In genomic region chrX:39144965-39145364, GRCh38 we compare ENCODE assay signal across 11 cellular contexts.
A peak's percentile ranks its signal among the peaks of the same experiment; 100 is the strongest.
DNase-seq lines count a peak whose midpoint lies in the region; ATAC-seq and TF ChIP-seq lines count a peak whose summit lies in the region.
"Had no signal": no experiment of that assay in that cellular context is flagged by ENCODE, and none has a peak within 500 bp of the region (broad histone marks: within the 10 kb centered on the region; RNA-seq: fewer than 3 reads in every experiment).

No MANE protein-coding gene starts in this region.

- peak overlapping the region; percentile 60 for H3K4me3 Mint-ChIP-seq in activated B cell treated with CpG ODN at 0.5 μM for 24 hours
- no peak overlapping the region for H3K4me3 Mint-ChIP-seq in activated T-cell treated with anti-CD3 and anti-CD28 coated beads, Interleukin-2, amount 50 U/mL, for 4 hours
- H3K4me3 Mint-ChIP-seq: CD8-positive, alpha-beta memory T cell had no signal

- DNase-seq in GM12865 (ENCODE audit: low read depth), result peak; percentile 51
- no peak for DNase-seq in activated B cell treated with CpG ODN at 0.5 μM for 24 hours
- no peak for DNase-seq in C1 segment of cervical spinal cord (lab: John Stamatoyannopoulos, UW)
- DNase-seq in NCI-H146 treated with DMSO at 0.1 percent for 48 hours (lab: John Stamatoyannopoulos, UW; ENCODE audit: unreplicated experiment), result no peak
- no peak for DNase-seq in activated T-cell treated with anti-CD3 and anti-CD28 coated beads, Interleukin-2, amount 50 U/mL, for 4 hours
- DNase-seq: CD8-positive, alpha-beta memory T cell; effector memory CD4-positive, alpha-beta T cell; NCI-H1092 had no signal

- intact Hi-C loops in activated B cell treated with CpG ODN at 0.5 μM for 24 hours (cut with micrococcal nuclease), result loop anchor here (1.0 to 10.0 kb wide), 7 partner anchors 51 to 1026 kb away; partner anchors contain the start of gene MID1IP1

- no peak overlapping the region for H3K4me3 ChIP-seq in GM12865 (ENCODE audit: low read depth, low read length)

- CTCF ChIA-PET in activated B cell treated with CpG ODN at 0.5 μM for 24 hours (lab: Charles Lee), result interaction anchor here (1.6 to 2.5 kb wide), 2 partner anchors 10 to 377 kb away, joined by 3 to 16 read pairs; no protein-coding TSS in a partner anchor

- H3K27me3 Mint-ChIP-seq in activated B cell treated with CpG ODN at 0.5 μM for 24 hours, result no peaks in the 10 kb centered on the region
- no peaks in the 10 kb centered on the region for H3K27me3 Mint-ChIP-seq in activated T-cell treated with anti-CD3 and anti-CD28 coated beads, Interleukin-2, amount 50 U/mL, for 4 hours (ENCODE audit: low read depth)

- no peak for TF ChIP-seq CTCF in GM12865 (IDR thresholded peaks at IDR 0.05; ENCODE audit: insufficient read depth, low read depth, low read length, missing control alignments)
- TF ChIP-seq CTCF in activated B cell treated with CpG ODN at 0.5 μM for 24 hours (IDR thresholded peaks at IDR 0.05), result no peak

- peak overlapping the region; percentile 95 for H3K27ac Mint-ChIP-seq in activated B cell treated with CpG ODN at 0.5 μM for 24 hours
- H3K27ac Mint-ChIP-seq: CD8-positive, alpha-beta memory T cell had no signal

- no peaks in the 10 kb centered on the region for H3K9me3 Mint-ChIP-seq in activated B cell treated with CpG ODN at 0.5 μM for 24 hours
- no peaks in the 10 kb centered on the region for H3K9me3 Mint-ChIP-seq in activated T-cell treated with anti-CD3 and anti-CD28 coated beads, Interleukin-2, amount 50 U/mL, for 4 hours
- H3K9me3 Mint-ChIP-seq: CD8-positive, alpha-beta memory T cell had no signal

- H3K36me3 Mint-ChIP-seq in activated B cell treated with CpG ODN at 0.5 μM for 24 hours (ENCODE audit: low read depth), result no peaks in the 10 kb centered on the region
- no peaks in the 10 kb centered on the region for H3K36me3 Mint-ChIP-seq in activated T-cell treated with anti-CD3 and anti-CD28 coated beads, Interleukin-2, amount 50 U/mL, for 4 hours (ENCODE audit: insufficient read depth)
- H3K36me3 Mint-ChIP-seq: CD8-positive, alpha-beta memory T cell had no signal

- H3K4me1 Mint-ChIP-seq in activated B cell treated with CpG ODN at 0.5 μM for 24 hours, result peaks cover 79% of the 10 kb centered on the region
- H3K4me1 Mint-ChIP-seq in activated T-cell treated with anti-CD3 and anti-CD28 coated beads, Interleukin-2, amount 50 U/mL, for 4 hours (ENCODE audit: low read depth), result no peaks in the 10 kb centered on the region
- H3K4me1 Mint-ChIP-seq: CD8-positive, alpha-beta memory T cell had no signal

- ATAC-seq in GM21529 (IDR thresholded peaks at IDR 0.05; ENCODE audit: unreplicated experiment) (peak; percentile 56), HG03378 (IDR thresholded peaks at IDR 0.05; ENCODE audit: unreplicated experiment) (peak; percentile 56), activated B cell treated with CpG ODN at 0.5 μM for 24 hours (ENCODE audit: low read depth) (peak; percentile 76), HG03097 (IDR thresholded peaks at IDR 0.05; ENCODE audit: low FRiP score, unreplicated experiment) (no peak)
- no peak for ATAC-seq in activated T-cell treated with anti-CD3 and anti-CD28 coated beads, Interleukin-2, amount 50 U/mL, for 4 hours

- POLR2A ChIA-PET in activated B cell treated with CpG ODN at 0.5 μM for 24 hours (lab: Charles Lee), result interaction anchor here (0.9 to 2.7 kb wide), 6 partner anchors 11 to 952 kb away, joined by 3 to 21 read pairs (median 10); partner anchors contain the start of gene MID1IP1

Comparison
In these comparisons a context has a peak if more than half of its experiments do, and no peak if none do; other contexts are left out.
1. ATAC-seq: peak in GM21529 (single experiment), HG03378 (single experiment) and activated B cell treated with CpG ODN at 0.5 μM for 24 hours (single experiment); none in HG03097 (single experiment) and activated T-cell treated with anti-CD3 and anti-CD28 coated beads, Interleukin-2, amount 50 U/mL, for 4 hours (0 of 2).